Comparison of ENCODE assay signal across 8 cellular contexts in the genomic region with DNA sequence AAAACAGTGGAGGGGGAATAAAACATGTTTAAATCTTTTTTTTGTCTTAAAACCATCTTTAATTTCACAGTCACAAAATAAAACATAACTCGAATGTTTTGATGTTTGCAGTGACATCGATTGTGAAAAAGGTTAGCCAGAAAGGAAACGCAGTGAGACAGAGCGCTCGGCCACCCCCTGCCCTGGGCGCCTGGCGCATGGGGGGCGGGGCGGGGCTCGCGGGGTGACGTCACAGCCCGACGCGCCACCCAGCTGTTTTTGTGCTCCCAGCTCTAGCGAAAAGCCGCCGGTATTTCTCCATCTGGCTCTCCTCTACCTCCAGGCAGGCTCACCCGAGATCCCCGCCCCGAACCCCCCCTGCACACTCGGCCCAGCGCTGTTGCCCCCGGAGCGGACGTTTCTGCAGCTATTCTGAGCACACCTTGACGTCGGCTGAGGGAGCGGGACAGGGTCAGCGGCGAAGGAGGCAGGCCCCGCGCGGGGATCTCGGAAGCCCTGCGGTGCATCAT. TPM values are rescaled to one million over a fixed set of nuclear protein-coding genes. Genes with fewer than 3 reads are reported as not detected.
DNase-seq lines count a peak whose midpoint lies in the region; TF ChIP-seq lines count a peak whose summit lies in the region.

TSS of gene GABARAPL1 (plus strand) at position 255 of the 509 bp plus-strand sequence. CDS start at position 508, 253 bp downstream.

- intact Hi-C loops in MCF 10A (cut with micrococcal nuclease): loop anchor here (5.0 to 10.0 kb wide), 3 partner anchors 188 to 505 kb away; partner anchors contain the start of gene CLEC2B

- H3K27me3 ChIP-seq in HAP-1 (ENCODE audit: low read depth): no peaks in the 10 kb centered on the region
- no peaks in the 10 kb centered on the region for H3K27me3 ChIP-seq in WERI-Rb-1 (ENCODE audit: insufficient read depth, low read depth, severe bottlenecking)
- H3K27me3 ChIP-seq in iPS-20b (ENCODE audit: insufficient read depth, low read length): no peaks in the 10 kb centered on the region; the same call in 1 of the 2 replicates
- H3K27me3 ChIP-seq in skeletal muscle satellite cell (ENCODE audit: control insufficient read depth, insufficient read depth, low read length): no peaks in the 10 kb centered on the region

- H3K4me3 ChIP-seq in HAP-1 (peak within 1 kb of the TSS; percentile 90), WERI-Rb-1 (ENCODE audit: low read depth, low read length) (peak within 1 kb of the TSS; percentile 52), iPS-20b (ENCODE audit: low read length) (peak within 1 kb of the TSS; percentile 95), skeletal muscle satellite cell (ENCODE audit: low read length) (peak within 1 kb of the TSS; percentile 74)

- H3K36me3 Mint-ChIP-seq in MCF 10A (ENCODE audit: insufficient read depth, unreplicated experiment): peaks cover 12% of the 10 kb centered on the region

- in situ Hi-C loops in HAP-1 (cut with MboI; ENCODE audit: low sequenced_read_pairs): no loop called here

- CTCF ChIA-PET in MCF 10A (lab: Yijun Ruan, JAX): interaction anchor here (0.7 to 1.2 kb wide), 2 partner anchors 23 to 178 kb away, joined by 3 read pairs; no protein-coding TSS in a partner anchor

- no TSS peak for BruUV-seq in MCF 10A (replicated peaks; lab: Mats Ljungman, UMichigan)

- DNase-seq in Daoy (ENCODE audit: low read depth) (peak; percentile 75), HAP-1 (ENCODE audit: low spot score in 2 of 2) (peak; percentile 67 to 84), NCI-H1417 (lab: John Stamatoyannopoulos, UW) (peak; percentile 64 to 91 (median 82)), WERI-Rb-1 (peak; percentile 76), MCF 10A (ENCODE audit: unreplicated experiment) (peak; percentile 79), GF-D8 (lab: John Stamatoyannopoulos, UW) (no peak)

- peaks cover 21% of the 10 kb centered on the region for H3K4me1 Mint-ChIP-seq in MCF 10A (ENCODE audit: insufficient read depth, unreplicated experiment)

- H3K27ac ChIP-seq in WERI-Rb-1: peak within 1 kb of the TSS; percentile 82
- peak within 1 kb of the TSS; percentile 78 for H3K27ac ChIP-seq in iPS-20b (ENCODE audit: low read length)

- H3K9me3 ChIP-seq in HAP-1 (no peaks in the 10 kb centered on the region), WERI-Rb-1 (ENCODE audit: severe bottlenecking) (no peaks in the 10 kb centered on the region), iPS-20b (ENCODE audit: insufficient read depth, low read depth, low read length) (no peaks in the 10 kb centered on the region), skeletal muscle satellite cell (replicated peaks; ENCODE audit: low read length) (no peaks in the 10 kb centered on the region)

- H3K27ac Mint-ChIP-seq in MCF 10A (ENCODE audit: low read depth, unreplicated experiment): peak within 1 kb of the TSS; percentile 99

- no peaks in the 10 kb centered on the region for H3K27me3 Mint-ChIP-seq in MCF 10A (ENCODE audit: insufficient read depth, unreplicated experiment)

- peak within 1 kb of the TSS; percentile 90 for H3K9ac ChIP-seq in iPS-20b (ENCODE audit: low read depth, low read length)
- peak within 1 kb of the TSS; percentile 87 for H3K9ac ChIP-seq in skeletal muscle satellite cell (ENCODE audit: low read depth, low read length)

- TF ChIP-seq CTCF in WERI-Rb-1 (IDR thresholded peaks at IDR 0.05; ENCODE audit: low read depth, low read length): no peak
- TF ChIP-seq CTCF in MCF 10A (IDR thresholded peaks at IDR 0.05; ENCODE audit: unreplicated experiment): no peak

- H3K36me3 ChIP-seq in HAP-1 (replicated peaks): no peaks in the 10 kb centered on the region; the same call in none of the 2 replicates
- no peaks in the 10 kb centered on the region for H3K36me3 ChIP-seq in WERI-Rb-1
- H3K36me3 ChIP-seq in iPS-20b (ENCODE audit: insufficient read depth, low read depth, low read length): no peaks in the 10 kb centered on the region
- H3K36me3 ChIP-seq in skeletal muscle satellite cell (ENCODE audit: insufficient read depth, low read length): no peaks in the 10 kb centered on the region

- H3K4me1 ChIP-seq in HAP-1 (peaks cover 13% of the 10 kb centered on the region), iPS-20b (ENCODE audit: insufficient read depth, low read length) (peaks cover 13% of the 10 kb centered on the region), skeletal muscle satellite cell (ENCODE audit: control insufficient read depth, insufficient read depth, low read length) (peaks cover 13% of the 10 kb centered on the region)

- POLR2A ChIA-PET in MCF 10A (lab: Yijun Ruan, JAX): interaction anchor here (0.7 to 5.0 kb wide), 25 partner anchors 7 to 562 kb away, joined by 3 to 38 read pairs (median 4); partner anchors contain the start of genes KLRC1 and YBX3

- H3K4me3 Mint-ChIP-seq in MCF 10A (ENCODE audit: unreplicated experiment): peak within 1 kb of the TSS; percentile 88

- H3K4me2 ChIP-seq in skeletal muscle satellite cell (ENCODE audit: low read length): peak within 1 kb of the TSS; percentile 79

- no peaks in the 10 kb centered on the region for H3K9me3 Mint-ChIP-seq in MCF 10A (ENCODE audit: unreplicated experiment)

RNA-seq across cellular contexts. Expression of gene GABARAPL1, which starts in this region (rescaled TPM):
- 14.5 and 19.5 TPM in 2 replicates for total RNA-seq in Daoy (2014; rRNA removed; shearing (Covaris generic))
- 19.7 and 28.1 TPM in 2 replicates for total RNA-seq in MCF 10A (2022)
- 12.2 and 15.5 TPM in 2 replicates for total RNA-seq in skeletal muscle satellite cell (2012; rRNA removed)
